8 cellular contexts compared by ENCODE assay signal in genomic region chr6:89637960-89638319, GRCh38. TPM values are rescaled to one million over a fixed set of nuclear protein-coding genes. Genes with fewer than 3 reads are reported as not detected.
DNase-seq lines count a peak whose midpoint lies in the region; ATAC-seq and TF ChIP-seq lines count a peak whose summit lies in the region.

No MANE protein-coding gene starts in this region.

- no TSS peak for BruUV-seq in mammary epithelial cell (replicated peaks; lab: Mats Ljungman, UMichigan)

- H3K9ac ChIP-seq in mammary epithelial cell (ENCODE audit: insufficient read depth, low read length) (peak overlapping the region; percentile 95), mucosa of stomach (ENCODE audit: low read length) (peak overlapping the region; percentile 67)

- intact Hi-C loops in mammary epithelial cell (cut with micrococcal nuclease) = no loop called here

- ATAC-seq in HG03442 (IDR thresholded peaks at IDR 0.05; ENCODE audit: unreplicated experiment) = peak; percentile 4
- no peak for ATAC-seq in GM19397 (IDR thresholded peaks at IDR 0.05; ENCODE audit: unreplicated experiment)
- ATAC-seq in GM18861 (IDR thresholded peaks at IDR 0.05; ENCODE audit: unreplicated experiment) = no peak
- ATAC-seq in HG03108 (IDR thresholded peaks at IDR 0.05; ENCODE audit: unreplicated experiment) = no peak

- H4K20me1 ChIP-seq in mammary epithelial cell (ENCODE audit: insufficient read depth, low read length) = no peaks in the 10 kb centered on the region

- H3K27me3 ChIP-seq in mammary epithelial cell (ENCODE audit: insufficient read depth, low read length) (no peaks in the 10 kb centered on the region), mucosa of stomach (ENCODE audit: control insufficient read depth, insufficient read depth, low read length) (no peaks in the 10 kb centered on the region)

- 11% methylated on average over 4 of the region's 7 CpGs for WGBS in mammary epithelial cell (ENCODE audit: low coverage, missing lambda C conversion rate)

- peaks cover 26% of the 10 kb centered on the region for H3K79me2 ChIP-seq in mammary epithelial cell (ENCODE audit: insufficient read depth, low read length)

- DNase-seq in mammary epithelial cell (no peak), AG20443 (ENCODE audit: low spot score) (no peak)

- no peaks in the 10 kb centered on the region for H3K9me3 ChIP-seq in mammary epithelial cell (replicated peaks; ENCODE audit: insufficient read depth, low read length)
- H3K9me3 ChIP-seq in mucosa of stomach (ENCODE audit: control insufficient read depth, low read length) = no peaks in the 10 kb centered on the region

- H3K36me3 ChIP-seq in mammary epithelial cell (ENCODE audit: insufficient read depth, low read length) (peaks cover 2% of the 10 kb centered on the region), mucosa of stomach (ENCODE audit: control insufficient read depth, insufficient read depth, low read length) (no peaks in the 10 kb centered on the region)

- H3K4me1 ChIP-seq in mammary epithelial cell (ENCODE audit: insufficient read depth, low read length) (peaks cover 12% of the 10 kb centered on the region), mucosa of stomach (ENCODE audit: control insufficient read depth, insufficient read depth, low read length) (peaks cover 5% of the 10 kb centered on the region)

- H2AFZ ChIP-seq in mammary epithelial cell (ENCODE audit: low read depth, low read length) = peak overlapping the region; percentile 92

- H3K27ac ChIP-seq in mammary epithelial cell (ENCODE audit: insufficient read depth, low read depth, low read length) = peak overlapping the region; percentile 92

- dilution Hi-C loops in mammary epithelial cell (cut with HindIII; ENCODE audit: low sequenced_read_pairs) = no loop called here

- CTCF ChIA-PET in mammary epithelial cell (lab: Charles Lee; ENCODE audit: low non-redundant PET) = interaction anchor here (0.6 kb wide), 1 partner anchor 25 kb away, joined by 3 read pairs; no protein-coding TSS in a partner anchor

- in situ Hi-C loops in mammary epithelial cell (cut with MboI; ENCODE audit: low sequenced_read_pairs in 2 of 2) = no loop called here

- no peak for TF ChIP-seq CTCF in GM12875 (IDR thresholded peaks at IDR 0.05; ENCODE audit: borderline replicate concordance, insufficient read depth, low read depth, low read length)
- no peak for TF ChIP-seq CTCF in mammary epithelial cell (conservative IDR thresholded peaks at IDR 0.05 in 1 of 2, IDR thresholded peaks at IDR 0.05 in 1 of 2; ENCODE audit: extremely low read depth in 1 of 2, insufficient read depth in 1 of 2, low read depth in 1 of 2, low read length in 2 of 2)

- H3K4me3 ChIP-seq in GM12875 (ENCODE audit: low read depth, low read length) = peak overlapping the region; percentile 86
- H3K4me3 ChIP-seq in mammary epithelial cell (replicated peaks in 1 of 3; ENCODE audit: insufficient read depth in 1 of 3, low read depth in 2 of 3, low read length in 3 of 3) = peak overlapping the region; percentile 69 to 83 (median 76)
- peak overlapping the region; percentile 70 for H3K4me3 ChIP-seq in mucosa of stomach (ENCODE audit: low read length)

- H3K4me2 ChIP-seq in mammary epithelial cell (ENCODE audit: insufficient read depth, low read depth, low read length) = peak overlapping the region; percentile 96

RNA-seq across cellular contexts. Expression of gene LYRM2, which starts 0.6 kb away (rescaled TPM):
- 10 to 100 TPM; 20.5 to 34.1 TPM for total RNA-seq in mammary epithelial cell
- 28.8 TPM for polyA plus RNA-seq in mammary epithelial cell
- 2.4 TPM for polyA minus RNA-seq in mammary epithelial cell
